ENCODE assay signal across 28 cellular contexts in genomic region chr2:226888378-226888915, GRCh38. TPM values are rescaled to one million over a fixed set of nuclear protein-coding genes. Genes with fewer than 3 reads are reported as not detected.
DNase-seq lines count a peak whose midpoint lies in the region; ATAC-seq, FAIRE-seq and TF ChIP-seq lines count a peak whose summit lies in the region.
"Had no signal": no experiment of that assay in that cellular context is flagged by ENCODE, and none has a peak within 500 bp of the region (broad histone marks: within the 10 kb centered on the region; RNA-seq: fewer than 3 reads in every experiment).

No MANE protein-coding gene starts in this region.

- H2BK5ac ChIP-seq in IMR-90 (ENCODE audit: low read depth, low read length, poor library complexity, severe bottlenecking): peak overlapping the region; percentile 94

- H2AK9ac ChIP-seq in IMR-90 (replicated peaks; ENCODE audit: low read depth, low read length, poor library complexity): no peak overlapping the region

- peaks cover 20 to 22% of the 10 kb centered on the region in 2 experiments for H3K79me1 ChIP-seq in IMR-90 (ENCODE audit: low read depth in 1 of 2, low read length in 2 of 2)

- no CpG with 5 or more reads among the region's 2 CpGs for WGBS in IMR-90 (ENCODE audit: extremely low coverage in 2 of 2, insufficient read length in 1 of 2), 2 experiments

- CTCF ChIA-PET in IMR-90 (lab: Yijun Ruan, JAX) (no interaction called here), A673 (lab: Charles Lee) (no interaction called here)

- H4K5ac ChIP-seq in IMR-90 (ENCODE audit: low read depth, low read length): peak overlapping the region; percentile 35; the same call in 1 of the 2 replicates

- H3K9ac ChIP-seq in IMR-90 (ENCODE audit: low read depth, low read length): no peak overlapping the region

- H3K36me3 ChIP-seq in IMR-90 (ENCODE audit: control insufficient read depth, insufficient read depth, low read length): no peaks in the 10 kb centered on the region
- H3K36me3 ChIP-seq in brain microvascular endothelial cell (replicated peaks): no peaks in the 10 kb centered on the region
- H3K36me3 ChIP-seq in A673 (ENCODE audit: insufficient read depth, low read length, poor library complexity, severe bottlenecking): no peaks in the 10 kb centered on the region
- H3K36me3 ChIP-seq: gastroesophageal sphincter, sigmoid colon had no signal

- peak overlapping the region; percentile 90; the same call in 2 of the 3 replicates for H2BK15ac ChIP-seq in IMR-90 (ENCODE audit: low read depth, low read length)

- TF ChIP-seq POLR2A in IMR-90 (IDR thresholded peaks at IDR 0.05; ENCODE audit: low read depth, low read length): no peak

- intact Hi-C loops in IMR-90 (cut with micrococcal nuclease) (no loop called here), A673 (cut with micrococcal nuclease; ENCODE audit: unreplicated experiment) (no loop called here)

- peak overlapping the region; percentile 83 for H2BK120ac ChIP-seq in IMR-90 (ENCODE audit: low read depth, low read length)

- H3K18ac ChIP-seq in IMR-90 (ENCODE audit: low read depth, low read length): peak overlapping the region; percentile 34; the same call in 1 of the 2 replicates

- H3K23ac ChIP-seq in IMR-90 (ENCODE audit: low read depth, low read length): peak overlapping the region; percentile 21; the same call in 1 of the 2 replicates

- POLR2A ChIA-PET in IMR-90 (lab: Charles Lee; ENCODE audit: unreplicated experiment): no interaction called here
- POLR2A ChIA-PET in A673 (lab: Charles Lee; ENCODE audit: low non-redundant PET): interaction anchor here (0.5 kb wide), 1 partner anchor 581 kb away, joined by 4 read pairs; no protein-coding TSS in a partner anchor

- H4K20me1 ChIP-seq in IMR-90 (ENCODE audit: insufficient read depth, low read length): no peaks in the 10 kb centered on the region

- in situ Hi-C loops in IMR-90 (cut with MboI; ENCODE audit: low sequenced_read_pairs): no loop called here
- in situ Hi-C loops in brain microvascular endothelial cell (cut with HindIII; ENCODE audit: low pct_ligation_motif_present, low sequenced_read_pairs): no loop called here

- peak overlapping the region; percentile 11; the same call in 1 of the 2 replicates for H3K4ac ChIP-seq in IMR-90 (ENCODE audit: low read depth, low read length)

- peak overlapping the region; percentile 66 for H2BK20ac ChIP-seq in IMR-90 (ENCODE audit: low read depth, low read length)

- H3K4me1 ChIP-seq in IMR-90 (ENCODE audit: control insufficient read depth, insufficient read depth, low read length) (peaks cover 12% of the 10 kb centered on the region), foreskin keratinocyte (peaks cover 22% of the 10 kb centered on the region), A673 (ENCODE audit: insufficient read depth, low read length, poor library complexity, severe bottlenecking) (no peaks in the 10 kb centered on the region)

- ATAC-seq in IMR-90 (ENCODE audit: low read depth): no peak
- peak; percentile 66 for ATAC-seq in foreskin keratinocyte
- ATAC-seq: activated naive CD8-positive, alpha-beta T cell treated with anti-CD3 and anti-CD28 coated beads, Interleukin-2, amount 50 U/mL, for 24 hours; gastroesophageal sphincter; left colon; PC-3; WTC11 had no signal

- no peak for TF ChIP-seq CTCF in IMR-90 (conservative IDR thresholded peaks at IDR 0.05; ENCODE audit: low read depth, low read length)
- TF ChIP-seq CTCF in foreskin keratinocyte (conservative IDR thresholded peaks at IDR 0.05): no peak
- no peak for TF ChIP-seq CTCF in brain microvascular endothelial cell (IDR thresholded peaks at IDR 0.05; ENCODE audit: low read depth, low read length, missing control alignments)
- no peak for TF ChIP-seq CTCF in A673 (conservative IDR thresholded peaks at IDR 0.05; ENCODE audit: low read depth, low read length)

- peaks cover 14% of the 10 kb centered on the region for H3K9me1 ChIP-seq in IMR-90 (ENCODE audit: insufficient read depth, low read length)

- H4K91ac ChIP-seq in IMR-90 (ENCODE audit: insufficient read depth, low read depth, low read length): peak overlapping the region; percentile 87; the same call in 1 of the 2 replicates

- peak overlapping the region; percentile 45 to 81 for H4K8ac ChIP-seq in IMR-90 (ENCODE audit: low read depth in 2 of 2, low read length in 2 of 2)

- peak overlapping the region; percentile 72 for H3K14ac ChIP-seq in IMR-90 (replicated peaks; ENCODE audit: low read depth, low read length)

- no peak for DNase-seq in IMR-90
- DNase-seq in amniotic epithelial cell (ENCODE audit: low read depth): peak; percentile 49
- peak; percentile 52 to 65 for DNase-seq in foreskin keratinocyte
- no peak for DNase-seq in brain microvascular endothelial cell
- no peak for DNase-seq in RCC 7860 (ENCODE audit: low spot score)
- DNase-seq in A673 (ENCODE audit: low spot score): no peak
- no peak for DNase-seq in SKM-1 treated with dmso at 0.1 percent for 144 hours (lab: John Stamatoyannopoulos, UW; ENCODE audit: unreplicated experiment)
- DNase-seq: activated CD4-positive, alpha-beta T cell treated with anti-CD3 and anti-CD28 coated beads, Interleukin-2, amount 50 U/mL, for 1 hour; activated naive CD8-positive, alpha-beta T cell treated with anti-CD3 and anti-CD28 coated beads, Interleukin-2, amount 50 U/mL, for 24 hours; activated T-cell treated with anti-CD3 and anti-CD28 coated beads, Interleukin-2, amount 50 U/mL, for 48 hours; AML-193; CD4-positive, alpha-beta T cell; effector CD8-positive, alpha-beta T cell; left colon; NCI-H146; NCI-H2171; NCI-H526; NK-92 treated with Interleukin-12 subunit alpha and Interleukin-12 subunit beta, amount 100 ng/mL, for 24 hours; PC-3; SHP77; sigmoid colon; stimulated activated naive CD4-positive, alpha-beta T cell treated with Interleukin-2 at 50 U/mL for 16 hours; T1000 had no signal

- BruUV-seq in IMR-90 (replicated peaks; lab: Mats Ljungman, UMichigan) (no TSS peak), A673 (replicated peaks; lab: Mats Ljungman, UMichigan) (no TSS peak)

- dilution Hi-C loops in IMR-90 (cut with HindIII; ENCODE audit: low sequenced_read_pairs, unreplicated experiment): no loop called here

- peak overlapping the region; percentile 8; the same call in 1 of the 2 replicates for H3K4me2 ChIP-seq in IMR-90 (ENCODE audit: low read depth, low read length)
- H3K4me2 ChIP-seq: hepatocyte had no signal

- peak overlapping the region; percentile 29; the same call in 1 of the 2 replicates for H2AK5ac ChIP-seq in IMR-90 (ENCODE audit: low read depth, low read length)

- H3K4me3 ChIP-seq in IMR-90 (ENCODE audit: insufficient read depth, low read depth, low read length) (no peak overlapping the region), brain microvascular endothelial cell (ENCODE audit: low read depth, low read length) (no peak overlapping the region), A673 (ENCODE audit: low read depth, low read length, poor library complexity, severe bottlenecking) (no peak overlapping the region)
- H3K4me3 ChIP-seq: gastroesophageal sphincter, hepatocyte, sigmoid colon had no signal

- H3K9me3 ChIP-seq in IMR-90 (ENCODE audit: control insufficient read depth, insufficient read depth, low read length) (no peaks in the 10 kb centered on the region), A673 (ENCODE audit: low read depth, low read length, poor library complexity, severe bottlenecking) (no peaks in the 10 kb centered on the region)
- H3K9me3 ChIP-seq: gastroesophageal sphincter, sigmoid colon had no signal

- H3K27ac ChIP-seq in IMR-90 (ENCODE audit: insufficient read depth, low read length) (no peak overlapping the region), foreskin keratinocyte (peak overlapping the region; percentile 20), brain microvascular endothelial cell (no peak overlapping the region), A673 (ENCODE audit: low read depth, low read length, poor library complexity, severe bottlenecking) (no peak overlapping the region)
- H3K27ac ChIP-seq: gastroesophageal sphincter, hepatocyte, sigmoid colon had no signal

- no peak overlapping the region for H2AFZ ChIP-seq in IMR-90 (replicated peaks; ENCODE audit: low read length, poor library complexity)
- H2AFZ ChIP-seq: hepatocyte had no signal

- H3K27me3 ChIP-seq in IMR-90 (ENCODE audit: control insufficient read depth, insufficient read depth, low read length): no peaks in the 10 kb centered on the region
- H3K27me3 ChIP-seq in foreskin keratinocyte: no peaks in the 10 kb centered on the region
- H3K27me3 ChIP-seq in brain microvascular endothelial cell (replicated peaks): no peaks in the 10 kb centered on the region
- no peaks in the 10 kb centered on the region for H3K27me3 ChIP-seq in A673 (replicated peaks; ENCODE audit: insufficient read depth, low read depth, low read length, poor library complexity)
- H3K27me3 ChIP-seq: gastroesophageal sphincter, hepatocyte, sigmoid colon had no signal

- FAIRE-seq in RCC 7860 (lab: Jason Lieb, UNC): no peak
- FAIRE-seq: colon, GM12892 had no signal

- no peak for TF ChIP-seq RAD21 in IMR-90 (IDR thresholded peaks at IDR 0.05; ENCODE audit: low read length)

- 0 out of 2 replicates have a peak overlapping the region, but pooled peaks have one; percentile 4 for H3K56ac ChIP-seq in IMR-90 (ENCODE audit: extremely low read depth, insufficient read depth, low read length)

TF ChIP-seq in IMR-90, 13 proteins besides CTCF, POLR2A, EP300 and RAD21 (continues in another document):
- TF ChIP-seq BHLHE40 (IDR thresholded peaks at IDR 0.05; ENCODE audit: low read depth, low read length) (no peak), MXI1 (IDR thresholded peaks at IDR 0.05; ENCODE audit: borderline replicate concordance, low read depth, low read length) (no peak), NFE2L2 (IDR thresholded peaks at IDR 0.05; ENCODE audit: low read depth, low read length) (no peak), CHD1 (IDR thresholded peaks at IDR 0.05; ENCODE audit: low read depth, low read length) (no peak), MAZ (IDR thresholded peaks at IDR 0.05; ENCODE audit: borderline replicate concordance, low read depth, low read length) (no peak), MAFK (IDR thresholded peaks at IDR 0.05; ENCODE audit: low read depth, low read length) (no peak), SMC3 (IDR thresholded peaks at IDR 0.05; ENCODE audit: low read depth, low read length) (no peak), FOS (IDR thresholded peaks at IDR 0.05; ENCODE audit: low read depth, low read length) (no peak), RFX5 (IDR thresholded peaks at IDR 0.05; ENCODE audit: low read depth, low read length) (no peak)

RNA-seq across cellular contexts. Expression of gene RHBDD1, which starts 52.6 kb away (rescaled TPM):
- total RNA-seq in IMR-90 (2012; rRNA removed) (11.9 and 14.0 TPM in 2 replicates), foreskin keratinocyte (23.4 and 32.8 TPM in 2 replicates), A673 (2021) (28.0 and 35.4 TPM in 2 replicates)
- polyA plus RNA-seq in IMR-90 (2012; rRNA removed) (9.3 and 9.7 TPM in 2 replicates), foreskin keratinocyte (6.3 and 6.6 TPM in 2 replicates)
- polyA plus RNA-seq in IMR-90 (2012; cell fraction: cytosol; rRNA removed): 4.0 and 4.1 TPM in 2 replicates
- polyA plus RNA-seq in IMR-90 (2012; cell fraction: nucleus; rRNA removed; ENCODE audit: low replicate concordance): 3.8 and 8.8 TPM in 2 replicates

Comparison
In these comparisons a context has a peak if more than half of its experiments do, and no peak if none do; other contexts are left out.
1. DNase-seq: peak in amniotic epithelial cell (single experiment) and foreskin keratinocyte (2 of 2); none in IMR-90 (single experiment), brain microvascular endothelial cell (single experiment), RCC 7860 (single experiment), A673 (single experiment) and SKM-1 treated with dmso at 0.1 percent for 144 hours (single experiment).